In genomic region chr4:184774152-184774551, GRCh38 we compare ENCODE assay signal across 11 cellular contexts.
"Had no signal": no experiment of that assay in that cellular context is flagged by ENCODE, and none has a peak within 500 bp of the region (broad histone marks: within the 10 kb centered on the region; RNA-seq: fewer than 3 reads in every experiment).

No MANE protein-coding gene starts in this region.

- H3K9me3 Mint-ChIP-seq: HFFc6 had no signal

- H3K4me3 ChIP-seq: GM23248, GM23338, HAP-1 had no signal

- H3K4me1 ChIP-seq: HAP-1 had no signal

- H3K4me3 Mint-ChIP-seq: GM23338, H9, HFFc6 had no signal

- DNase-seq: GM23248, GOT3, H7, H9, HCEC 1CT, HFFc6 had no signal

- H2AFZ ChIP-seq: GM23248, GM23338 had no signal

- H3K9ac ChIP-seq: GM23248 had no signal

- H3K27ac ChIP-seq: GM23248 had no signal

- FAIRE-seq: H1, H54 had no signal

- H3K4me1 Mint-ChIP-seq: GM23338, H9 had no signal

- ATAC-seq: GM23338, HCT116 had no signal

- H3K4me2 ChIP-seq: GM23338 had no signal

- H3K27ac Mint-ChIP-seq: GM23338, H9, HFFc6 had no signal
